In genomic region chr17:41738077-41738800, GRCh38 we compare ENCODE assay signal across 8 cellular contexts. TPM values are rescaled to one million over a fixed set of nuclear protein-coding genes. Genes with fewer than 3 reads are reported as not detected.
DNase-seq lines count a peak whose midpoint lies in the region; ATAC-seq and TF ChIP-seq lines count a peak whose summit lies in the region.

No MANE protein-coding gene starts in this region.

- no peaks in the 10 kb centered on the region for H3K9me3 Mint-ChIP-seq in natural killer cell
- no peaks in the 10 kb centered on the region for H3K9me3 Mint-ChIP-seq in stimulated activated memory B cell treated with anti-CD40 and anti-IgM and Interleukin-4, amounts not matched to agents 10 μg/mL and 1 μg/mL and 100 μg/mL, for 72 hours

- peak; percentile 83 for DNase-seq in activated T-cell treated with anti-CD3 and anti-CD28 coated beads, Interleukin-2, amount 50 U/mL, for 1 hour
- DNase-seq in fibroblast of gingiva (ENCODE audit: low read depth) (peak; percentile 60), natural killer cell (peak; percentile 77)

- ATAC-seq in natural killer cell (peak; percentile 89 to 99 (median 98)), HG02938 (IDR thresholded peaks at IDR 0.05; ENCODE audit: unreplicated experiment) (no peak)
- ATAC-seq in stimulated activated memory B cell treated with anti-CD40 and anti-IgM and Interleukin-4, amounts not matched to agents 10 μg/mL and 1 μg/mL and 100 μg/mL, for 72 hours, result peak; percentile 88

- H3K27ac Mint-ChIP-seq in natural killer cell, result no peak overlapping the region
- no peak overlapping the region for H3K27ac Mint-ChIP-seq in stimulated activated memory B cell treated with anti-CD40 and anti-IgM and Interleukin-4, amounts not matched to agents 10 μg/mL and 1 μg/mL and 100 μg/mL, for 72 hours

- H3K36me3 Mint-ChIP-seq in natural killer cell, result no peaks in the 10 kb centered on the region
- H3K36me3 Mint-ChIP-seq in stimulated activated memory B cell treated with anti-CD40 and anti-IgM and Interleukin-4, amounts not matched to agents 10 μg/mL and 1 μg/mL and 100 μg/mL, for 72 hours, result no peaks in the 10 kb centered on the region

- peak; percentile 58 for TF ChIP-seq CTCF in GM12801 (IDR thresholded peaks at IDR 0.05; ENCODE audit: extremely low read depth, insufficient read length)
- peak; percentile 98 for TF ChIP-seq CTCF in natural killer cell (IDR thresholded peaks at IDR 0.05)

- no peak overlapping the region for H3K4me3 Mint-ChIP-seq in natural killer cell
- no peak overlapping the region for H3K4me3 Mint-ChIP-seq in stimulated activated memory B cell treated with anti-CD40 and anti-IgM and Interleukin-4, amounts not matched to agents 10 μg/mL and 1 μg/mL and 100 μg/mL, for 72 hours

- TF ChIP-seq EP300 in Ishikawa (IDR thresholded peaks at IDR 0.05; ENCODE audit: borderline replicate concordance), result no peak

- peaks cover 20 to 26% of the 10 kb centered on the region in 2 donors for H3K27me3 Mint-ChIP-seq in natural killer cell (ENCODE audit: low read depth in 2 of 2)
- H3K27me3 Mint-ChIP-seq in stimulated activated memory B cell treated with anti-CD40 and anti-IgM and Interleukin-4, amounts not matched to agents 10 μg/mL and 1 μg/mL and 100 μg/mL, for 72 hours, result peaks cover 47% of the 10 kb centered on the region

- TF ChIP-seq RAD21 in Ishikawa (IDR thresholded peaks at IDR 0.05; ENCODE audit: low read depth), result peak; percentile 98

- intact Hi-C loops in natural killer cell (cut with micrococcal nuclease), result loop anchor here (1.0 to 5.0 kb wide), 2 partner anchors 63 to 379 kb away; no protein-coding TSS in a partner anchor

- no peaks in the 10 kb centered on the region for H3K4me1 Mint-ChIP-seq in natural killer cell
- H3K4me1 Mint-ChIP-seq in stimulated activated memory B cell treated with anti-CD40 and anti-IgM and Interleukin-4, amounts not matched to agents 10 μg/mL and 1 μg/mL and 100 μg/mL, for 72 hours, result peaks cover 21% of the 10 kb centered on the region

TF ChIP-seq in Ishikawa, 13 proteins besides CTCF, POLR2A, EP300 and RAD21 (continues in another document):
- TF ChIP-seq YY1 (IDR thresholded peaks at IDR 0.05; ENCODE audit: low read depth) (peak; percentile 76), REST (IDR thresholded peaks at IDR 0.05; ENCODE audit: low read depth) (no peak), TEAD4 (IDR thresholded peaks at IDR 0.05) (no peak), EGR1 (IDR thresholded peaks at IDR 0.05) (no peak), FOXM1 (IDR thresholded peaks at IDR 0.05; ENCODE audit: borderline replicate concordance, low read depth) (no peak), TCF12 (IDR thresholded peaks at IDR 0.05; ENCODE audit: low read depth) (peak; percentile 46; the same call in 1 of the 2 replicates), NFIC (IDR thresholded peaks at IDR 0.05) (no peak), CEBPB (IDR thresholded peaks at IDR 0.05) (no peak), ZBTB7A (IDR thresholded peaks at IDR 0.05; ENCODE audit: low read depth) (no peak), CREB1 (IDR thresholded peaks at IDR 0.05; ENCODE audit: low read depth) (no peak), TAF1 (IDR thresholded peaks at IDR 0.05; ENCODE audit: low read depth) (no peak), USF1 (IDR thresholded peaks at IDR 0.05) (0 out of 2 replicates have a peak, but pooled peaks have one; percentile 58)

TF ChIP-seq in PFSK-1, 5 proteins besides CTCF, POLR2A, EP300 and RAD21:
- TF ChIP-seq REST (IDR thresholded peaks at IDR 0.05; ENCODE audit: insufficient read depth in 1 of 2, low read depth in 2 of 2, low read length in 2 of 2) (no peak), TAF1 (IDR thresholded peaks at IDR 0.05; ENCODE audit: borderline replicate concordance, insufficient read depth, low read length) (no peak), FOXP2 (optimal IDR thresholded peaks at IDR 0.05; ENCODE audit: borderline replicate concordance, extremely low read depth, extremely low read length, insufficient read depth) (peak; percentile 81)

RNA-seq across cellular contexts. Expression of gene HAP1, which starts 3.8 kb away (rescaled TPM):
- polyA plus RNA-seq in PFSK-1 (2012; ENCODE audit: insufficient read length, low read depth), result 1.7 TPM
- total RNA-seq in natural killer cell, result not detected

RNA-seq across cellular contexts. Expression of gene GAST, which starts 26.1 kb away (rescaled TPM):
- polyA plus RNA-seq in PFSK-1 (2012; ENCODE audit: insufficient read length, low read depth), result not detected
- total RNA-seq in natural killer cell, result not detected

RNA-seq across cellular contexts. Expression of gene JUP, which starts 48.3 kb away (rescaled TPM):
- 55.9 TPM for polyA plus RNA-seq in PFSK-1 (2012; ENCODE audit: insufficient read length, low read depth)
- total RNA-seq in natural killer cell, result 10 to 100 TPM in 1 of 3 donors, 1 to 10 TPM in 2; 1.8 to 12.1 (median 2.0) TPM

RNA-seq across cellular contexts. Expression of gene EIF1, which starts 49.6 kb away (rescaled TPM):
- 2,470 TPM for polyA plus RNA-seq in PFSK-1 (2012; ENCODE audit: insufficient read length, low read depth)
- 1,000 to 10,000 TPM; 2,034 to 2,368 (median 2,279) TPM for total RNA-seq in natural killer cell
